ENCODE assay signal across 1 cellular context in genomic region chr2:9842487-9843228, GRCh38.
TF ChIP-seq lines count a peak whose summit lies in the region.

No MANE protein-coding gene starts in this region.

TF ChIP-seq in K562, 482 proteins besides CTCF, POLR2A, EP300 and RAD21 (continued from another document and continues in another):
- no peak for TF ChIP-seq CREB3 (tag; conservative IDR thresholded peaks at IDR 0.05; ENCODE audit: low read depth)
- TF ChIP-seq ZNF764 (CRISPR knock-in tag; IDR thresholded peaks at IDR 0.05; ENCODE audit: low read depth) = no peak
- TF ChIP-seq GTF2F1 (IDR thresholded peaks at IDR 0.05; ENCODE audit: low read depth, low read length) = no peak
- TF ChIP-seq NELFE (IDR thresholded peaks at IDR 0.05; ENCODE audit: insufficient read depth, insufficient read length) = no peak
- no peak for TF ChIP-seq HES1 (IDR thresholded peaks at IDR 0.05; ENCODE audit: low read depth)
- TF ChIP-seq MEIS2 (IDR thresholded peaks at IDR 0.05; ENCODE audit: partially characterized antibody) = no peak
- TF ChIP-seq, protein P1, sequence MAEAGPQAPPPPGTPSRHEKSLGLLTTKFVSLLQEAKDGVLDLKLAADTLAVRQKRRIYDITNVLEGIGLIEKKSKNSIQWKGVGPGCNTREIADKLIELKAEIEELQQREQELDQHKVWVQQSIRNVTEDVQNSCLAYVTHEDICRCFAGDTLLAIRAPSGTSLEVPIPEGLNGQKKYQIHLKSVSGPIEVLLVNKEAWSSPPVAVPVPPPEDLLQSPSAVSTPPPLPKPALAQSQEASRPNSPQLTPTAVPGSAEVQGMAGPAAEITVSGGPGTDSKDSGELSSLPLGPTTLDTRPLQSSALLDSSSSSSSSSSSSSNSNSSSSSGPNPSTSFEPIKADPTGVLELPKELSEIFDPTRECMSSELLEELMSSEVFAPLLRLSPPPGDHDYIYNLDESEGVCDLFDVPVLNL (CRISPR knock-in tag; IDR thresholded peaks at IDR 0.05; ENCODE audit: low read depth) = no peak
- TF ChIP-seq, protein P2, sequence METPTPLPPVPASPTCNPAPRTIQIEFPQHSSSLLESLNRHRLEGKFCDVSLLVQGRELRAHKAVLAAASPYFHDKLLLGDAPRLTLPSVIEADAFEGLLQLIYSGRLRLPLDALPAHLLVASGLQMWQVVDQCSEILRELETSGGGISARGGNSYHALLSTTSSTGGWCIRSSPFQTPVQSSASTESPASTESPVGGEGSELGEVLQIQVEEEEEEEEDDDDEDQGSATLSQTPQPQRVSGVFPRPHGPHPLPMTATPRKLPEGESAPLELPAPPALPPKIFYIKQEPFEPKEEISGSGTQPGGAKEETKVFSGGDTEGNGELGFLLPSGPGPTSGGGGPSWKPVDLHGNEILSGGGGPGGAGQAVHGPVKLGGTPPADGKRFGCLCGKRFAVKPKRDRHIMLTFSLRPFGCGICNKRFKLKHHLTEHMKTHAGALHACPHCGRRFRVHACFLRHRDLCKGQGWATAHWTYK (CRISPR knock-in tag; IDR thresholded peaks at IDR 0.05) = no peak
- TF ChIP-seq RBM22 (IDR thresholded peaks at IDR 0.05; ENCODE audit: low read depth, low read length, poor library complexity, severe bottlenecking) = no peak
- TF ChIP-seq ADNP (tag; IDR thresholded peaks at IDR 0.05) = peak; percentile 70
- TF ChIP-seq ZNF431 (CRISPR knock-in tag; IDR thresholded peaks at IDR 0.05) = no peak
- TF ChIP-seq HMG20B (CRISPR knock-in tag; IDR thresholded peaks at IDR 0.05) = no peak
- TF ChIP-seq KLF1 (tag; IDR thresholded peaks at IDR 0.05) = no peak
- TF ChIP-seq DPF2 (IDR thresholded peaks at IDR 0.05) = no peak
- TF ChIP-seq SMARCB1 (IDR thresholded peaks at IDR 0.05; ENCODE audit: insufficient read length, low read depth) = no peak
- no peak for TF ChIP-seq STAT6 (CRISPR knock-in tag; IDR thresholded peaks at IDR 0.05)
- no peak for TF ChIP-seq HOMEZ (CRISPR knock-in tag; IDR thresholded peaks at IDR 0.05)
- TF ChIP-seq ZNF785 (CRISPR knock-in tag; IDR thresholded peaks at IDR 0.05) = no peak
- no peak for TF ChIP-seq HMGN3 (IDR thresholded peaks at IDR 0.05; ENCODE audit: borderline replicate concordance, extremely low read depth, insufficient read length, low read depth, low read length)
- peak; percentile 73 for TF ChIP-seq RBM25 (IDR thresholded peaks at IDR 0.05; ENCODE audit: low read depth, low read length, severe bottlenecking)
- TF ChIP-seq ZNF24 (IDR thresholded peaks at IDR 0.05) = no peak
- no peak for TF ChIP-seq PHTF2 (CRISPR knock-in tag; IDR thresholded peaks at IDR 0.05)
- no peak for TF ChIP-seq SMAD1 (IDR thresholded peaks at IDR 0.05; ENCODE audit: low read depth, low read length, partially characterized antibody)
- TF ChIP-seq ZFP1 (CRISPR knock-in tag; IDR thresholded peaks at IDR 0.05) = 0 out of 2 replicates have a peak, but pooled peaks have one; percentile 36
- TF ChIP-seq BCL6 (CRISPR knock-in tag; IDR thresholded peaks at IDR 0.05) = no peak
- TF ChIP-seq ZBTB33 (CRISPR knock-in tag; IDR thresholded peaks at IDR 0.05) = no peak
- no peak for TF ChIP-seq ZNF655 (CRISPR knock-in tag; IDR thresholded peaks at IDR 0.05)
- TF ChIP-seq ZNF830 (CRISPR knock-in tag; IDR thresholded peaks at IDR 0.05) = no peak
- no peak for TF ChIP-seq HNRNPL (IDR thresholded peaks at IDR 0.05; ENCODE audit: low read depth, low read length)
- no peak for TF ChIP-seq SNAPC5 (CRISPR knock-in tag; IDR thresholded peaks at IDR 0.05)
- no peak for TF ChIP-seq ZFPM2 (CRISPR knock-in tag; IDR thresholded peaks at IDR 0.05)
- no peak for TF ChIP-seq ETV5 (CRISPR knock-in tag; IDR thresholded peaks at IDR 0.05; ENCODE audit: low read depth)
- TF ChIP-seq LEF1 (IDR thresholded peaks at IDR 0.05) = no peak
- TF ChIP-seq CREB1 (IDR thresholded peaks at IDR 0.05) = no peak
- no peak for TF ChIP-seq CREB1 (CRISPR knock-in tag; IDR thresholded peaks at IDR 0.05)
- TF ChIP-seq CGGBP1 (CRISPR knock-in tag; IDR thresholded peaks at IDR 0.05) = no peak
- TF ChIP-seq KDM2B (CRISPR knock-in tag; IDR thresholded peaks at IDR 0.05) = no peak
- TF ChIP-seq SRF (CRISPR knock-in tag; IDR thresholded peaks at IDR 0.05) = no peak
- TF ChIP-seq SREBF2 (CRISPR knock-in tag; IDR thresholded peaks at IDR 0.05) = no peak
- TF ChIP-seq ZNF121 (CRISPR knock-in tag; conservative IDR thresholded peaks at IDR 0.05) = peak; percentile 53; the same call in 1 of the 2 replicates
- TF ChIP-seq ZNF197 (CRISPR knock-in tag; IDR thresholded peaks at IDR 0.05; ENCODE audit: low read depth) = no peak
- TF ChIP-seq NCOA4 (IDR thresholded peaks at IDR 0.05; ENCODE audit: partially characterized antibody) = no peak
- TF ChIP-seq MCM7 (IDR thresholded peaks at IDR 0.05) = no peak
- TF ChIP-seq TRIM25 (IDR thresholded peaks at IDR 0.05; ENCODE audit: borderline replicate concordance) = no peak
- TF ChIP-seq BCOR (IDR thresholded peaks at IDR 0.05) = peak; percentile 83
- TF ChIP-seq, protein P3, sequence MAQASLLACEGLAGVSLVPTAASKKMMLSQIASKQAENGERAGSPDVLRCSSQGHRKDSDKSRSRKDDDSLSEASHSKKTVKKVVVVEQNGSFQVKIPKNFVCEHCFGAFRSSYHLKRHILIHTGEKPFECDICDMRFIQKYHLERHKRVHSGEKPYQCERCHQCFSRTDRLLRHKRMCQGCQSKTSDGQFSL (CRISPR knock-in tag; IDR thresholded peaks at IDR 0.05) = no peak
- TF ChIP-seq, protein P3 (tag; IDR thresholded peaks at IDR 0.05) = no peak
- TF ChIP-seq NCOA6 (IDR thresholded peaks at IDR 0.05) = no peak
- no peak for TF ChIP-seq FOXP1 (CRISPR knock-in tag; IDR thresholded peaks at IDR 0.05)
- no peak for TF ChIP-seq ATF6 (CRISPR knock-in tag; IDR thresholded peaks at IDR 0.05)
- no peak for TF ChIP-seq YY1 (IDR thresholded peaks at IDR 0.05; ENCODE audit: borderline replicate concordance in 1 of 3, control insufficient read depth in 1 of 3, extremely low read depth in 1 of 3, insufficient read depth in 3 of 3, insufficient read length in 1 of 3, insufficient replicate concordance in 2 of 3, low read depth in 1 of 3, low read length in 2 of 3)
- no peak for TF ChIP-seq ZNF696 (CRISPR knock-in tag; conservative IDR thresholded peaks at IDR 0.05)
- TF ChIP-seq ZNF316 (IDR thresholded peaks at IDR 0.05) = peak; percentile 4; the same call in 1 of the 2 replicates
- TF ChIP-seq SLC30A9 (CRISPR knock-in tag; IDR thresholded peaks at IDR 0.05) = no peak
- no peak for TF ChIP-seq TEAD2 (tag; IDR thresholded peaks at IDR 0.05)
- TF ChIP-seq U2AF1 (optimal IDR thresholded peaks at IDR 0.05; ENCODE audit: low read depth, low read length) = no peak
- no peak for TF ChIP-seq ZNF445 (CRISPR knock-in tag; IDR thresholded peaks at IDR 0.05; ENCODE audit: low read depth)
